ENCODE assay signal across 20 cellular contexts in genomic region chr2:60313470-60314172, GRCh38.
DNase-seq lines count a peak whose midpoint lies in the region; ATAC-seq, FAIRE-seq and TF ChIP-seq lines count a peak whose summit lies in the region.
"Had no signal": no experiment of that assay in that cellular context is flagged by ENCODE, and none has a peak within 500 bp of the region (broad histone marks: within the 10 kb centered on the region; RNA-seq: fewer than 3 reads in every experiment).

No MANE protein-coding gene starts in this region.

- no peaks in the 10 kb centered on the region for H3K9me3 ChIP-seq in OCI-LY3 (ENCODE audit: insufficient read depth, low read length)
- no peaks in the 10 kb centered on the region for H3K9me3 ChIP-seq in kidney (ENCODE audit: control insufficient read depth in 1 of 2, low read length in 2 of 2)
- H3K9me3 ChIP-seq: ascending aorta had no signal

- H3K36me3 ChIP-seq in OCI-LY3 (replicated peaks; ENCODE audit: low read depth, low read length) (no peaks in the 10 kb centered on the region), kidney (ENCODE audit: control insufficient read depth in 1 of 2, insufficient read depth in 2 of 2, low read length in 2 of 2) (no peaks in the 10 kb centered on the region)
- H3K36me3 ChIP-seq: ascending aorta had no signal

- H3K27ac ChIP-seq in OCI-LY3 (ENCODE audit: low read length) (peak overlapping the region; percentile 83), kidney (ENCODE audit: low read depth in 2 of 2, low read length in 2 of 2) (no peak overlapping the region)
- H3K27ac ChIP-seq: 22Rv1, ascending aorta had no signal

- intact Hi-C loops in kidney (cut with DNase I): no loop called here

- H3K9ac ChIP-seq in OCI-LY3 (ENCODE audit: low read length): peak overlapping the region; percentile 33; the same call in 1 of the 2 replicates
- H3K9ac ChIP-seq in kidney (ENCODE audit: low read length in 2 of 2): no peak overlapping the region

- TF ChIP-seq CTCF in OCI-LY3 (IDR thresholded peaks at IDR 0.05; ENCODE audit: low read depth, low read length) (no peak), kidney (IDR thresholded peaks at IDR 0.05; ENCODE audit: borderline replicate concordance, extremely low read depth, insufficient read depth) (no peak)

- no peak overlapping the region for H3K4me3 Mint-ChIP-seq in T-helper 1 cell treated with Interleukin-12 subunit alpha and Interleukin-12 subunit beta and Interleukin-4 antibody, amounts not matched to agents 30 μg/mL and 1 μg/mL, for 36 hours
- no peak overlapping the region for H3K4me3 Mint-ChIP-seq in stimulated activated memory B cell treated with anti-CD40 and anti-IgM and Interleukin-4, amounts not matched to agents 10 μg/mL and 1 μg/mL and 100 μg/mL, for 72 hours
- H3K4me3 Mint-ChIP-seq: activated CD4-positive, alpha-beta memory T cell treated with anti-CD3 and anti-CD28 coated beads for 36 hours; activated naive CD4-positive, alpha-beta T cell treated with anti-CD3 and anti-CD28 coated beads, Interleukin-2, amount 10 ng/mL, durations not matched to agents 7 days and 5 days had no signal

- H3K27me3 ChIP-seq in OCI-LY3 (ENCODE audit: low read depth, low read length): no peaks in the 10 kb centered on the region
- H3K27me3 ChIP-seq: ascending aorta had no signal

- H3K36me3 Mint-ChIP-seq in T-helper 1 cell treated with Interleukin-12 subunit alpha and Interleukin-12 subunit beta and Interleukin-4 antibody, amounts not matched to agents 30 μg/mL and 1 μg/mL, for 36 hours (ENCODE audit: low read depth): no peaks in the 10 kb centered on the region
- H3K36me3 Mint-ChIP-seq in stimulated activated memory B cell treated with anti-CD40 and anti-IgM and Interleukin-4, amounts not matched to agents 10 μg/mL and 1 μg/mL and 100 μg/mL, for 72 hours: no peaks in the 10 kb centered on the region
- H3K36me3 Mint-ChIP-seq: activated CD4-positive, alpha-beta memory T cell treated with anti-CD3 and anti-CD28 coated beads for 36 hours; activated naive CD4-positive, alpha-beta T cell treated with anti-CD3 and anti-CD28 coated beads, Interleukin-2, amount 10 ng/mL, durations not matched to agents 7 days and 5 days had no signal

- H3K27me3 Mint-ChIP-seq in T-helper 1 cell treated with Interleukin-12 subunit alpha and Interleukin-12 subunit beta and Interleukin-4 antibody, amounts not matched to agents 30 μg/mL and 1 μg/mL, for 36 hours (ENCODE audit: low read depth): peaks cover 29% of the 10 kb centered on the region
- H3K27me3 Mint-ChIP-seq in stimulated activated memory B cell treated with anti-CD40 and anti-IgM and Interleukin-4, amounts not matched to agents 10 μg/mL and 1 μg/mL and 100 μg/mL, for 72 hours: no peaks in the 10 kb centered on the region
- H3K27me3 Mint-ChIP-seq: activated CD4-positive, alpha-beta memory T cell treated with anti-CD3 and anti-CD28 coated beads for 36 hours had no signal

- no peaks in the 10 kb centered on the region for H3K79me2 ChIP-seq in OCI-LY3 (ENCODE audit: low read length)

- H3K4me1 Mint-ChIP-seq in T-helper 1 cell treated with Interleukin-12 subunit alpha and Interleukin-12 subunit beta and Interleukin-4 antibody, amounts not matched to agents 30 μg/mL and 1 μg/mL, for 36 hours (ENCODE audit: low read depth): peaks cover 30% of the 10 kb centered on the region
- H3K4me1 Mint-ChIP-seq in stimulated activated memory B cell treated with anti-CD40 and anti-IgM and Interleukin-4, amounts not matched to agents 10 μg/mL and 1 μg/mL and 100 μg/mL, for 72 hours: peaks cover 90% of the 10 kb centered on the region

- no peak for FAIRE-seq in kidney (lab: Jason Lieb, UNC)
- FAIRE-seq: urothelium cell line had no signal

- H2AFZ ChIP-seq in OCI-LY3 (ENCODE audit: low read depth, low read length): no peak overlapping the region

- H4K20me1 ChIP-seq in OCI-LY3 (ENCODE audit: insufficient read depth, low read length): no peaks in the 10 kb centered on the region

- H3K27ac Mint-ChIP-seq in T-helper 1 cell treated with Interleukin-12 subunit alpha and Interleukin-12 subunit beta and Interleukin-4 antibody, amounts not matched to agents 30 μg/mL and 1 μg/mL, for 36 hours: peak overlapping the region; percentile 43
- H3K27ac Mint-ChIP-seq in stimulated activated memory B cell treated with anti-CD40 and anti-IgM and Interleukin-4, amounts not matched to agents 10 μg/mL and 1 μg/mL and 100 μg/mL, for 72 hours: peak overlapping the region; percentile 49
- H3K27ac Mint-ChIP-seq: activated CD4-positive, alpha-beta memory T cell treated with anti-CD3 and anti-CD28 coated beads for 36 hours; activated naive CD4-positive, alpha-beta T cell treated with anti-CD3 and anti-CD28 coated beads, Interleukin-2, amount 10 ng/mL, durations not matched to agents 7 days and 5 days had no signal

- ATAC-seq in HG02588 (IDR thresholded peaks at IDR 0.05; ENCODE audit: unreplicated experiment): peak; percentile 35
- no peak for ATAC-seq in stimulated activated memory B cell treated with anti-CD40 and anti-IgM and Interleukin-4, amounts not matched to agents 10 μg/mL and 1 μg/mL and 100 μg/mL, for 72 hours
- ATAC-seq: esophagus mucosa had no signal

- H3K4me3 ChIP-seq in OCI-LY3 (ENCODE audit: low read length): peak overlapping the region; percentile 9; the same call in 1 of the 2 replicates
- H3K4me3 ChIP-seq in kidney (ENCODE audit: low read length in 2 of 2): no peak overlapping the region
- H3K4me3 ChIP-seq: ascending aorta had no signal

- H3K4me2 ChIP-seq in OCI-LY3 (ENCODE audit: low read length): peak overlapping the region; percentile 67

- H3K4me1 ChIP-seq in OCI-LY3 (ENCODE audit: low read length) (peaks cover 90% of the 10 kb centered on the region), kidney (ENCODE audit: control insufficient read depth in 1 of 2, insufficient read depth in 1 of 2, low read depth in 1 of 2, low read length in 2 of 2) (peaks cover 2 to 5% of the 10 kb centered on the region in 2 donors)
- H3K4me1 ChIP-seq: ascending aorta had no signal

- no peaks in the 10 kb centered on the region for H3K9me3 Mint-ChIP-seq in T-helper 1 cell treated with Interleukin-12 subunit alpha and Interleukin-12 subunit beta and Interleukin-4 antibody, amounts not matched to agents 30 μg/mL and 1 μg/mL, for 36 hours
- H3K9me3 Mint-ChIP-seq in stimulated activated memory B cell treated with anti-CD40 and anti-IgM and Interleukin-4, amounts not matched to agents 10 μg/mL and 1 μg/mL and 100 μg/mL, for 72 hours: no peaks in the 10 kb centered on the region
- H3K9me3 Mint-ChIP-seq: activated CD4-positive, alpha-beta memory T cell treated with anti-CD3 and anti-CD28 coated beads for 36 hours; activated naive CD4-positive, alpha-beta T cell treated with anti-CD3 and anti-CD28 coated beads, Interleukin-2, amount 10 ng/mL, durations not matched to agents 7 days and 5 days had no signal

- no peak for DNase-seq in T-helper 1 cell
- no peak for DNase-seq in NCI-H2029 treated with DMSO at 0.1 percent for 48 hours (lab: John Stamatoyannopoulos, UW)
- DNase-seq in kidney: no peak
- DNase-seq in activated effector memory CD4-positive, alpha-beta T cell treated with Interleukin-2 at 50 U/mL for 16 hours: no peak
- DNase-seq: activated CD4-positive, alpha-beta memory T cell treated with anti-CD3 and anti-CD28 coated beads for 36 hours; activated naive CD4-positive, alpha-beta T cell treated with anti-CD3 and anti-CD28 coated beads, Interleukin-2, amount 10 ng/mL, durations not matched to agents 7 days and 5 days; activated T-cell treated with anti-CD3 and anti-CD28 coated beads, Interleukin-2, amount 50 U/mL, for 1 hour; COR-L47; effector CD4-positive, alpha-beta T cell; NCI-H524 treated with DMSO at 0.1 percent for 48 hours; SHP77 treated with DMSO at 0.1 percent for 48 hours; stimulated activated CD8-positive, alpha-beta memory T cell treated with anti-CD3 and anti-CD28 coated beads, Interleukin-4, amount 100 ng/mL, for 48 hours had no signal
